ENCODE assay signal across 27 cellular contexts in the genomic region with DNA sequence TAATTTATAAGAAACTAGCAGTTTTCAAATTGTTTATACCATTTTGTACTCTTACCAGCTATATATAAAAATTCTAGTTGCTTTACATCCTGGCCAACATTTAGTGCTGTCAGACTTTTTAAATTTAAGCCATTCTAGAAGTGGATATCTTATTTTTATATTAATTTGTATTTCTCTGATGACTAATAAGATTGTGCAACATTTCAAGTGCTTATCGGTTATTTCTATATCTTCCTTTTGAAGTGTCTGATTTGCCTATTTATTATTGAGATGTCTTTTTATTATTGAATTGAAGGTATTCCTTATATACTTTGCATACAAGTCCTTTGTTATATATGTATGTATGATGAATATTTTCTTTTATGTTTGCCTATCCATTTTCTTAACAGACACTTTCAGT.
DNase-seq lines count a peak whose midpoint lies in the region; ATAC-seq and TF ChIP-seq lines count a peak whose summit lies in the region.
"Had no signal": no experiment of that assay in that cellular context is flagged by ENCODE, and none has a peak within 500 bp of the region (broad histone marks: within the 10 kb centered on the region; RNA-seq: fewer than 3 reads in every experiment).

No MANE protein-coding gene starts in this region.

- no peak overlapping the region for H2BK120ac ChIP-seq in IMR-90 (ENCODE audit: low read depth, low read length)

- DNase-seq in IMR-90, result no peak
- DNase-seq in NK-92 treated with Interleukin-12 subunit alpha and Interleukin-12 subunit beta, amount 100 ng/mL, for 24 hours (lab: John Stamatoyannopoulos, UW), result no peak
- DNase-seq: 8988T; ACHN; AML-193; BE2C; C1 segment of cervical spinal cord; Caco-2; Calu3; CD4-positive, alpha-beta memory T cell; CD4-positive, alpha-beta T cell; CD4-positive, CD25-positive, alpha-beta regulatory T cell; CD8-positive, alpha-beta memory T cell; CD8-positive, alpha-beta T cell; COR-L47; DMS 273 treated with DMSO at 0.1 percent for 48 hours; DMS153; DMS53; DMS79; DMS79 treated with DMSO at 0.1 percent for 48 hours; DND-41; EL had no signal

- ATAC-seq in IMR-90 (ENCODE audit: low read depth), result no peak
- ATAC-seq: A549; CD8-positive, alpha-beta T cell had no signal

- no peak for TF ChIP-seq POLR2A in IMR-90 (IDR thresholded peaks at IDR 0.05; ENCODE audit: low read depth, low read length)

- H3K56ac ChIP-seq in IMR-90 (ENCODE audit: extremely low read depth, insufficient read depth, low read length), result no peak overlapping the region

- no peak overlapping the region for H4K5ac ChIP-seq in IMR-90 (ENCODE audit: low read depth, low read length)

- H3K36me3 ChIP-seq in IMR-90 (ENCODE audit: control insufficient read depth, insufficient read depth, low read length), result no peaks in the 10 kb centered on the region
- H3K36me3 ChIP-seq: BE2C; BLaER1; BLaER1 treated with 17β-estradiol and CSF1 and Interleukin-3, amounts not matched to agents 10 nM and 100 nM had no signal

- no peak overlapping the region for H3K18ac ChIP-seq in IMR-90 (ENCODE audit: low read depth, low read length)

- BruUV-seq in IMR-90 (replicated peaks; lab: Mats Ljungman, UMichigan), result no TSS peak

- POLR2A ChIA-PET in IMR-90 (lab: Charles Lee; ENCODE audit: unreplicated experiment), result no interaction called here

- H3K4ac ChIP-seq in IMR-90 (ENCODE audit: low read depth, low read length), result no peak overlapping the region

- H3K4me2 ChIP-seq in IMR-90 (ENCODE audit: low read depth, low read length), result no peak overlapping the region
- H3K4me2 ChIP-seq: A549; BLaER1; BLaER1 treated with 17β-estradiol and CSF1 and Interleukin-3, amounts not matched to agents 10 nM and 100 nM had no signal

- H4K20me1 ChIP-seq in IMR-90 (ENCODE audit: insufficient read depth, low read length), result no peaks in the 10 kb centered on the region
- H4K20me1 ChIP-seq: BLaER1; BLaER1 treated with 17β-estradiol and CSF1 and Interleukin-3, amounts not matched to agents 10 nM and 100 nM had no signal

- H3K27ac ChIP-seq in IMR-90 (ENCODE audit: insufficient read depth, low read length), result no peak overlapping the region
- H3K27ac ChIP-seq: 22Rv1; A549; BLaER1; BLaER1 treated with 17β-estradiol and CSF1 and Interleukin-3, amounts not matched to agents 10 nM and 100 nM; C4-2B had no signal

- WGBS in IMR-90 (ENCODE audit: extremely low coverage in 2 of 2, insufficient read length in 1 of 2), 2 experiments, result no CpG with 5 or more reads among the region's 1 CpG

- H4K91ac ChIP-seq in IMR-90 (ENCODE audit: insufficient read depth, low read depth, low read length), result no peak overlapping the region

- H4K8ac ChIP-seq in IMR-90 (ENCODE audit: low read depth in 2 of 2, low read length in 2 of 2), result no peak overlapping the region

- no peak overlapping the region for H3K14ac ChIP-seq in IMR-90 (replicated peaks; ENCODE audit: low read depth, low read length)

- H3K4me1 ChIP-seq in IMR-90 (ENCODE audit: control insufficient read depth, insufficient read depth, low read length), result no peaks in the 10 kb centered on the region
- H3K4me1 ChIP-seq: A549; BE2C; BLaER1; BLaER1 treated with 17β-estradiol and CSF1 and Interleukin-3, amounts not matched to agents 10 nM and 100 nM; Caco-2 had no signal

- no peak overlapping the region for H2BK5ac ChIP-seq in IMR-90 (ENCODE audit: low read depth, low read length, poor library complexity, severe bottlenecking)

- H3K27me3 ChIP-seq in IMR-90 (ENCODE audit: control insufficient read depth, insufficient read depth, low read length), result no peaks in the 10 kb centered on the region
- H3K27me3 ChIP-seq: BE2C; BLaER1; BLaER1 treated with 17β-estradiol and CSF1 and Interleukin-3, amounts not matched to agents 10 nM and 100 nM had no signal

- no peak overlapping the region for H2AFZ ChIP-seq in IMR-90 (replicated peaks; ENCODE audit: low read length, poor library complexity)

- no peaks in the 10 kb centered on the region for H3K79me1 ChIP-seq in IMR-90 (ENCODE audit: low read depth in 1 of 2, low read length in 2 of 2)

- TF ChIP-seq RAD21 in IMR-90 (IDR thresholded peaks at IDR 0.05; ENCODE audit: low read length), result no peak

- H2BK20ac ChIP-seq in IMR-90 (ENCODE audit: low read depth, low read length), result no peak overlapping the region

- TF ChIP-seq CTCF in IMR-90 (conservative IDR thresholded peaks at IDR 0.05; ENCODE audit: low read depth, low read length), result no peak

- H3K23ac ChIP-seq in IMR-90 (ENCODE audit: low read depth, low read length), result no peak overlapping the region

- no peaks in the 10 kb centered on the region for H3K9me3 ChIP-seq in IMR-90 (ENCODE audit: control insufficient read depth, insufficient read depth, low read length)
- H3K9me3 ChIP-seq: A549, BE2C, Caco-2 had no signal

- H2AK9ac ChIP-seq in IMR-90 (replicated peaks; ENCODE audit: low read depth, low read length, poor library complexity), result no peak overlapping the region

- dilution Hi-C loops in IMR-90 (cut with HindIII; ENCODE audit: low sequenced_read_pairs, unreplicated experiment), result no loop called here

- in situ Hi-C loops in IMR-90 (cut with MboI; ENCODE audit: low sequenced_read_pairs), result no loop called here

- no peak overlapping the region for H2BK15ac ChIP-seq in IMR-90 (ENCODE audit: low read depth, low read length)

- H3K9ac ChIP-seq in IMR-90 (ENCODE audit: low read depth, low read length), result no peak overlapping the region
- H3K9ac ChIP-seq: BLaER1; BLaER1 treated with 17β-estradiol and CSF1 and Interleukin-3, amounts not matched to agents 10 nM and 100 nM had no signal

- H3K9me1 ChIP-seq in IMR-90 (ENCODE audit: insufficient read depth, low read length), result no peaks in the 10 kb centered on the region

- intact Hi-C loops in IMR-90 (cut with micrococcal nuclease), result no loop called here

- CTCF ChIA-PET in IMR-90 (lab: Yijun Ruan, JAX), result no interaction called here

- H2AK5ac ChIP-seq in IMR-90 (ENCODE audit: low read depth, low read length), result no peak overlapping the region

- no peak overlapping the region for H3K4me3 ChIP-seq in IMR-90 (ENCODE audit: insufficient read depth, low read depth, low read length)
- H3K4me3 ChIP-seq: A549; BLaER1; BLaER1 treated with 17β-estradiol and CSF1 and Interleukin-3, amounts not matched to agents 10 nM and 100 nM had no signal

TF ChIP-seq in IMR-90, 13 proteins besides CTCF, POLR2A, EP300 and RAD21:
- TF ChIP-seq, protein P1, sequence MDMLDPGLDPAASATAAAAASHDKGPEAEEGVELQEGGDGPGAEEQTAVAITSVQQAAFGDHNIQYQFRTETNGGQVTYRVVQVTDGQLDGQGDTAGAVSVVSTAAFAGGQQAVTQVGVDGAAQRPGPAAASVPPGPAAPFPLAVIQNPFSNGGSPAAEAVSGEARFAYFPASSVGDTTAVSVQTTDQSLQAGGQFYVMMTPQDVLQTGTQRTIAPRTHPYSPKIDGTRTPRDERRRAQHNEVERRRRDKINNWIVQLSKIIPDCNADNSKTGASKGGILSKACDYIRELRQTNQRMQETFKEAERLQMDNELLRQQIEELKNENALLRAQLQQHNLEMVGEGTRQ (IDR thresholded peaks at IDR 0.05; ENCODE audit: low read depth, low read length), result no peak
- TF ChIP-seq NFE2L2 (IDR thresholded peaks at IDR 0.05; ENCODE audit: low read depth, low read length) (no peak), CEBPB (IDR thresholded peaks at IDR 0.05; ENCODE audit: low read depth, low read length) (peak; percentile 33; the same call in 1 of the 2 replicates), RCOR1 (IDR thresholded peaks at IDR 0.05; ENCODE audit: insufficient replicate concordance, low read length) (no peak)
